ENCODE assay signal across 1 cellular context in genomic region chr13:26280295-26280694, GRCh38.
A peak's percentile ranks its signal among the peaks of the same experiment; 100 is the strongest.
TF ChIP-seq lines count a peak whose summit lies in the region.

No MANE protein-coding gene starts in this region.

TF ChIP-seq in HepG2, 621 proteins besides CTCF, POLR2A, EP300 and RAD21:
- TF ChIP-seq DBP (CRISPR knock-in tag; IDR thresholded peaks at IDR 0.05; ENCODE audit: not compliant biosample characterization) (no peak), PHF5A (CRISPR knock-in tag; IDR thresholded peaks at IDR 0.05; ENCODE audit: low read depth, unreplicated experiment) (no peak), SP140L (CRISPR knock-in tag; IDR thresholded peaks at IDR 0.05; ENCODE audit: borderline replicate concordance) (no peak), ELF3 (CRISPR knock-in tag; IDR thresholded peaks at IDR 0.05) (no peak), XBP1 (CRISPR knock-in tag; IDR thresholded peaks at IDR 0.05) (no peak), THAP8 (CRISPR knock-in tag; IDR thresholded peaks at IDR 0.05; ENCODE audit: borderline replicate concordance) (no peak), EHMT2 (IDR thresholded peaks at IDR 0.05; ENCODE audit: borderline replicate concordance, low read depth, low read length) (no peak), MAFF (IDR thresholded peaks at IDR 0.05; ENCODE audit: low read depth, low read length) (peak; percentile 12; the same call in 1 of the 2 replicates), PLSCR1 (CRISPR knock-in tag; IDR thresholded peaks at IDR 0.05; ENCODE audit: borderline replicate concordance) (no peak), SMYD3 (CRISPR knock-in tag; IDR thresholded peaks at IDR 0.05) (no peak), MAFK (conservative IDR thresholded peaks at IDR 0.05 in 1 of 2, IDR thresholded peaks at IDR 0.05 in 1 of 2; ENCODE audit: low read length in 2 of 2) (peak; percentile 10 to 41; a peak in 1 of 4 replicates), TCF7 (IDR thresholded peaks at IDR 0.05; ENCODE audit: low read depth) (no peak)
